1 cellular context compared by ENCODE assay signal in the genomic region with DNA sequence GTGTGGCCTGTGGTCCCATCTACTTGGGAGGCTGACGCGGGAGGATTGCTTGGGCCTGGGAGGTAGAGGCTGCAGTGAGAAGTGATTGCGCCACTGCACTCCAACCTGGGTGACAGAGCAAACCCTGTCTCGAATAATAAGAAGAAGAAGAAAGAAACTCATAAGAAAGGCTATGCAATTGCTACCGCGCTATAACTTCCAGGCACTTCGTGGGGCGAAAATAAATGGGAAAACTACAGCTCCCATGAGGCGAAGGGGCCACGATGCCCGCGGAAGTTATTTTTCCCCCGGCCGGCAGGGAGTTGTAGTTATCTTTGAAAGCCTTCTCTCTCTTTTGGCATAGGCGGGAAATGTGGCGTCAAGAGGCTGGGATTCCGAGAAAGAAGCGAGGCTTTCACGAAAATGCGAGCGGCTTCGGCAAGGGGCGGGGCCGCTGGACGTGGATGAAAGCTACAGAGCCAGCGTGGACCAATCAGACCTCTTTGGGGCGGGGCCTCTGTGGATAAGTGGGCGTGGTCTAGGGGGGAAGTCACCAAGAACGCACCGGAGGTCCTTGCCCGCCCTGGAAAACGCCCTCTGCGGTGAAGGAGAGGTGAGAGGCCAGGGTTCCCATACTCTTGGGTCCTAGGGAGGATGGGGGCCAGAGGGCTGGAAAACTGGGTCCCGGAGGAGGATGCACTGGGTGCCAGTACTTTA.
A peak's percentile ranks its signal among the peaks of the same experiment; 100 is the strongest.
TF ChIP-seq lines count a peak whose summit lies in the region.

NUCB1 (plus strand) TSS at position 532 of the 696 bp plus-strand sequence. CDS start 485 bp downstream, outside the sequence.

TF ChIP-seq in K562, 482 proteins besides CTCF, POLR2A, EP300 and RAD21 (continued from another document and continues in another):
- TF ChIP-seq, protein P1, sequence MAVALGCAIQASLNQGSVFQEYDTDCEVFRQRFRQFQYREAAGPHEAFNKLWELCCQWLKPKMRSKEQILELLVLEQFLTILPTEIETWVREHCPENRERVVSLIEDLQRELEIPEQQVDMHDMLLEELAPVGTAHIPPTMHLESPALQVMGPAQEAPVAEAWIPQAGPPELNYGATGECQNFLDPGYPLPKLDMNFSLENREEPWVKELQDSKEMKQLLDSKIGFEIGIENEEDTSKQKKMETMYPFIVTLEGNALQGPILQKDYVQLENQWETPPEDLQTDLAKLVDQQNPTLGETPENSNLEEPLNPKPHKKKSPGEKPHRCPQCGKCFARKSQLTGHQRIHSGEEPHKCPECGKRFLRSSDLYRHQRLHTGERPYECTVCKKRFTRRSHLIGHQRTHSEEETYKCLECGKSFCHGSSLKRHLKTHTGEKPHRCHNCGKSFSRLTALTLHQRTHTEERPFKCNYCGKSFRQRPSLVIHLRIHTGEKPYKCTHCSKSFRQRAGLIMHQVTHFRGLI (CRISPR knock-in tag; IDR thresholded peaks at IDR 0.05), result no peak
- TF ChIP-seq ZZZ3 (IDR thresholded peaks at IDR 0.05) (no peak), PCBP1 (IDR thresholded peaks at IDR 0.05; ENCODE audit: low read depth, low read length, poor library complexity, severe bottlenecking) (no peak), RNF2 (IDR thresholded peaks at IDR 0.05) (no peak), DNMT1 (IDR thresholded peaks at IDR 0.05) (no peak), UBTF (IDR thresholded peaks at IDR 0.05; ENCODE audit: borderline replicate concordance in 1 of 2, low read depth in 2 of 2, low read length in 2 of 2) (peak in 1 of 2 experiments; percentile 56; a peak in 2 of 4 replicates), NFATC3 (IDR thresholded peaks at IDR 0.05) (no peak), GATA2 (CRISPR knock-in tag; IDR thresholded peaks at IDR 0.05) (no peak), FOXJ2 (tag; IDR thresholded peaks at IDR 0.05) (no peak; the same call in 1 of the 2 replicates), JUND (IDR thresholded peaks at IDR 0.05; ENCODE audit: borderline replicate concordance, low read depth, low read length) (peak; percentile 40; the same call in 1 of the 2 replicates), JUND (tag; IDR thresholded peaks at IDR 0.05; ENCODE audit: borderline replicate concordance, low read depth, low read length) (peak; percentile 64; the same call in 1 of the 3 replicates), LEF1 (IDR thresholded peaks at IDR 0.05) (no peak), SUPT5H (IDR thresholded peaks at IDR 0.05) (peak; percentile 70), ZNF408 (CRISPR knock-in tag; IDR thresholded peaks at IDR 0.05; ENCODE audit: low read depth) (no peak), POLR2B (IDR thresholded peaks at IDR 0.05; ENCODE audit: low read depth, partially characterized antibody) (no peak), MBD2 (IDR thresholded peaks at IDR 0.05; ENCODE audit: borderline replicate concordance, low read depth) (peak; percentile 80; the same call in 1 of the 2 replicates), NR2C1 (IDR thresholded peaks at IDR 0.05) (peak; percentile 97), NR2C1 (tag; IDR thresholded peaks at IDR 0.05) (peak; percentile 99), NUFIP1 (IDR thresholded peaks at IDR 0.05; ENCODE audit: partially characterized antibody) (no peak), RBM34 (IDR thresholded peaks at IDR 0.05; ENCODE audit: borderline replicate concordance, insufficient read depth, low read length) (no peak), EP400 (IDR thresholded peaks at IDR 0.05) (peak; percentile 85), ZFX (CRISPR knock-in tag; IDR thresholded peaks at IDR 0.05) (peak; percentile 29; the same call in 1 of the 2 replicates), ZNF395 (CRISPR knock-in tag; IDR thresholded peaks at IDR 0.05) (peak; percentile 39; the same call in 1 of the 2 replicates), ZNF239 (CRISPR knock-in tag; IDR thresholded peaks at IDR 0.05) (no peak), ZNF583 (CRISPR knock-in tag; IDR thresholded peaks at IDR 0.05) (no peak), STAT5B (CRISPR knock-in tag; IDR thresholded peaks at IDR 0.05) (no peak), ZSCAN29 (IDR thresholded peaks at IDR 0.05) (no peak), ZMIZ1 (IDR thresholded peaks at IDR 0.05; ENCODE audit: low read depth in 2 of 2, low read length in 2 of 2) (0 out of 4 replicates have a peak, but pooled peaks of 1 of the 2 experiments have one; percentile 33), GATAD2A (IDR thresholded peaks at IDR 0.05) (no peak), MLLT1 (IDR thresholded peaks at IDR 0.05) (peak in 1 of 2 experiments; percentile 12; a peak in 1 of 4 replicates), STAT5A (IDR thresholded peaks at IDR 0.05; ENCODE audit: borderline replicate concordance, low read length) (peak; percentile 90), RFX7 (CRISPR knock-in tag; IDR thresholded peaks at IDR 0.05) (no peak), CBFB (CRISPR knock-in tag; IDR thresholded peaks at IDR 0.05) (no peak), MCM3 (IDR thresholded peaks at IDR 0.05) (no peak), RBM22 (IDR thresholded peaks at IDR 0.05; ENCODE audit: low read depth, low read length, poor library complexity, severe bottlenecking) (no peak), NBN (IDR thresholded peaks at IDR 0.05; ENCODE audit: low read depth) (0 out of 2 replicates have a peak, but pooled peaks have one; percentile 11), CREB1 (IDR thresholded peaks at IDR 0.05) (peak; percentile 65; the same call in 1 of the 2 replicates), CREB1 (CRISPR knock-in tag; IDR thresholded peaks at IDR 0.05) (0 out of 2 replicates have a peak, but pooled peaks have one; percentile 44), POLR2AphosphoS5 (IDR thresholded peaks at IDR 0.05; ENCODE audit: control insufficient read depth, insufficient read depth, low read depth, low read length) (peak; percentile 68)
- TF ChIP-seq, protein P2, sequence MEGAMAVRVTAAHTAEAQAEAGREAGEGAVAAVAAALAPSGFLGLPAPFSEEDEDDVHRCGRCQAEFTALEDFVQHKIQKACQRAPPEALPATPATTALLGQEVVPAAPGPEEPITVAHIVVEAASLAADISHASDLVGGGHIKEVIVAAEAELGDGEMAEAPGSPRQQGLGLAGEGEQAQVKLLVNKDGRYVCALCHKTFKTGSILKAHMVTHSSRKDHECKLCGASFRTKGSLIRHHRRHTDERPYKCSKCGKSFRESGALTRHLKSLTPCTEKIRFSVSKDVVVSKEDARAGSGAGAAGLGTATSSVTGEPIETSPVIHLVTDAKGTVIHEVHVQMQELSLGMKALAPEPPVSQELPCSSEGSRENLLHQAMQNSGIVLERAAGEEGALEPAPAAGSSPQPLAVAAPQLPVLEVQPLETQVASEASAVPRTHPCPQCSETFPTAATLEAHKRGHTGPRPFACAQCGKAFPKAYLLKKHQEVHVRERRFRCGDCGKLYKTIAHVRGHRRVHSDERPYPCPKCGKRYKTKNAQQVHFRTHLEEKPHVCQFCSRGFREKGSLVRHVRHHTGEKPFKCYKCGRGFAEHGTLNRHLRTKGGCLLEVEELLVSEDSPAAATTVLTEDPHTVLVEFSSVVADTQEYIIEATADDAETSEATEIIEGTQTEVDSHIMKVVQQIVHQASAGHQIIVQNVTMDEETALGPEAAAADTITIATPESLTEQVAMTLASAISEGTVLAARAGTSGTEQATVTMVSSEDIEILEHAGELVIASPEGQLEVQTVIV (CRISPR knock-in tag; IDR thresholded peaks at IDR 0.05; ENCODE audit: borderline replicate concordance), result no peak
- TF ChIP-seq, protein P3, sequence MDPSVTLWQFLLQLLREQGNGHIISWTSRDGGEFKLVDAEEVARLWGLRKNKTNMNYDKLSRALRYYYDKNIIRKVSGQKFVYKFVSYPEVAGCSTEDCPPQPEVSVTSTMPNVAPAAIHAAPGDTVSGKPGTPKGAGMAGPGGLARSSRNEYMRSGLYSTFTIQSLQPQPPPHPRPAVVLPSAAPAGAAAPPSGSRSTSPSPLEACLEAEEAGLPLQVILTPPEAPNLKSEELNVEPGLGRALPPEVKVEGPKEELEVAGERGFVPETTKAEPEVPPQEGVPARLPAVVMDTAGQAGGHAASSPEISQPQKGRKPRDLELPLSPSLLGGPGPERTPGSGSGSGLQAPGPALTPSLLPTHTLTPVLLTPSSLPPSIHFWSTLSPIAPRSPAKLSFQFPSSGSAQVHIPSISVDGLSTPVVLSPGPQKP (CRISPR knock-in tag; IDR thresholded peaks at IDR 0.05), result no peak
- TF ChIP-seq, protein P4, sequence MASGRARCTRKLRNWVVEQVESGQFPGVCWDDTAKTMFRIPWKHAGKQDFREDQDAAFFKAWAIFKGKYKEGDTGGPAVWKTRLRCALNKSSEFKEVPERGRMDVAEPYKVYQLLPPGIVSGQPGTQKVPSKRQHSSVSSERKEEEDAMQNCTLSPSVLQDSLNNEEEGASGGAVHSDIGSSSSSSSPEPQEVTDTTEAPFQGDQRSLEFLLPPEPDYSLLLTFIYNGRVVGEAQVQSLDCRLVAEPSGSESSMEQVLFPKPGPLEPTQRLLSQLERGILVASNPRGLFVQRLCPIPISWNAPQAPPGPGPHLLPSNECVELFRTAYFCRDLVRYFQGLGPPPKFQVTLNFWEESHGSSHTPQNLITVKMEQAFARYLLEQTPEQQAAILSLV (tag; IDR thresholded peaks at IDR 0.05), result no peak
- TF ChIP-seq, protein P5, sequence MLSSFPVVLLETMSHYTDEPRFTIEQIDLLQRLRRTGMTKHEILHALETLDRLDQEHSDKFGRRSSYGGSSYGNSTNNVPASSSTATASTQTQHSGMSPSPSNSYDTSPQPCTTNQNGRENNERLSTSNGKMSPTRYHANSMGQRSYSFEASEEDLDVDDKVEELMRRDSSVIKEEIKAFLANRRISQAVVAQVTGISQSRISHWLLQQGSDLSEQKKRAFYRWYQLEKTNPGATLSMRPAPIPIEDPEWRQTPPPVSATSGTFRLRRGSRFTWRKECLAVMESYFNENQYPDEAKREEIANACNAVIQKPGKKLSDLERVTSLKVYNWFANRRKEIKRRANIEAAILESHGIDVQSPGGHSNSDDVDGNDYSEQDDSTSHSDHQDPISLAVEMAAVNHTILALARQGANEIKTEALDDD (IDR thresholded peaks at IDR 0.05), result 0 out of 2 replicates have a peak, but pooled peaks have one; percentile 27
